Comparison of ENCODE assay signal across 30 cellular contexts in genomic region chr17:44394833-44395232, GRCh38. TPM values are rescaled to one million over a fixed set of nuclear protein-coding genes. Genes with fewer than 3 reads are reported as not detected.
"Had no signal": no experiment of that assay in that cellular context is flagged by ENCODE, and none has a peak within 500 bp of the region (broad histone marks: within the 10 kb centered on the region; RNA-seq: fewer than 3 reads in every experiment).

No MANE protein-coding gene starts in this region.

- H3K4me2 ChIP-seq: smooth muscle cell had no signal

- H3K9me3 Mint-ChIP-seq: natural killer cell, nephron, neural crest cell had no signal

- H3K27ac Mint-ChIP-seq: natural killer cell; nephron; stimulated activated memory B cell treated with anti-CD40 and anti-IgM and Interleukin-4, amounts not matched to agents 10 μg/mL and 1 μg/mL and 100 μg/mL, for 72 hours; stimulated activated naive CD8-positive, alpha-beta T cell treated with anti-CD3 and anti-CD28 coated beads, Interleukin-15, amount 100 ng/mL, for 72 hours had no signal

- H3K4me1 Mint-ChIP-seq: nephron, neural crest cell had no signal

- H3K4me1 ChIP-seq: parathyroid adenoma, psoas muscle, suprapubic skin, testis, upper lobe of left lung, vagina had no signal

- H3K4me3 Mint-ChIP-seq: naive thymus-derived CD4-positive, alpha-beta T cell; natural killer cell; nephron; neural crest cell; stimulated activated memory B cell treated with anti-CD40 and anti-IgM and Interleukin-4, amounts not matched to agents 10 μg/mL and 1 μg/mL and 100 μg/mL, for 72 hours; stimulated activated naive CD8-positive, alpha-beta T cell treated with anti-CD3 and anti-CD28 coated beads, Interleukin-15, amount 100 ng/mL, for 72 hours had no signal

- H3K79me2 ChIP-seq: parathyroid adenoma had no signal

- H3K27ac ChIP-seq: neutrophil, parathyroid adenoma, psoas muscle, skin epidermis, spleen, suprapubic skin, testis, tibial artery, upper lobe of left lung, vagina had no signal

- H3K9me3 ChIP-seq: neutrophil, psoas muscle, spleen, suprapubic skin, testis, tibial artery, upper lobe of left lung, vagina had no signal

- H3K27me3 ChIP-seq: spleen, suprapubic skin, testis, tibial artery, upper lobe of left lung, vagina had no signal

- H3K27me3 Mint-ChIP-seq: progenitor cell of endocrine pancreas had no signal

- H2AFZ ChIP-seq: parathyroid adenoma had no signal

- FAIRE-seq: urothelium cell line had no signal

- ATAC-seq: naive thymus-derived CD4-positive, alpha-beta T cell; natural killer cell; right cardiac atrium; sciatic nerve; stimulated activated memory B cell treated with anti-CD40 and anti-IgM and Interleukin-4, amounts not matched to agents 10 μg/mL and 1 μg/mL and 100 μg/mL, for 72 hours; stimulated activated naive CD8-positive, alpha-beta T cell treated with anti-CD3 and anti-CD28 coated beads, Interleukin-15, amount 100 ng/mL, for 72 hours; stimulated activated naive CD8-positive, alpha-beta T cell treated with anti-CD3 and anti-CD28 coated beads, Interleukin-15, Interleukin-2, amounts not matched to agents 100 U/mL and 50 U/mL, for 24 hours had no signal

- H3K9ac ChIP-seq: parathyroid adenoma had no signal

- DNase-seq: naive thymus-derived CD4-positive, alpha-beta T cell; natural killer cell; nucleus accumbens; psoas muscle; right cardiac atrium; spleen; stimulated activated CD4-positive, alpha-beta T cell treated with anti-CD3 and anti-CD28 coated beads, Interleukin-12 subunit alpha, Interleukin-12 subunit beta, amount 100 ng/mL, for 4 hours; stimulated activated CD4-positive, alpha-beta T cell treated with anti-CD3 and anti-CD28 coated beads, Interleukin-1b, Interleukin-23, amount 100 ng/mL, for 48 hours; stimulated activated CD4-positive, alpha-beta T cell treated with anti-CD3 and anti-CD28 coated beads, Interleukin-4, amount 100 ng/mL, for 1 hour; stimulated activated CD4-positive, alpha-beta T cell treated with anti-CD3 and anti-CD28 coated beads, Interleukin-4, amount 100 ng/mL, for 4 hours; stimulated activated naive CD4-positive, alpha-beta T cell; stimulated activated naive CD8-positive, alpha-beta T cell treated with anti-CD3 and anti-CD28 coated beads, Interleukin-15, Interleukin-2, amounts not matched to agents 100 U/mL and 50 U/mL, for 24 hours; substantia nigra; testis; tibial artery; trophoblast cell; upper lobe of left lung had no signal

- H3K4me3 ChIP-seq: psoas muscle, skin epidermis, smooth muscle cell, spleen, suprapubic skin, testis, tibial artery, upper lobe of left lung, vagina had no signal

RNA-seq across cellular contexts. Expression of gene ITGA2B, which starts 5.4 kb away (rescaled TPM):
- polyA plus RNA-seq: naive thymus-derived CD4-positive, alpha-beta T cell had no signal
